ENCODE assay signal across 7 cellular contexts in the genomic region with DNA sequence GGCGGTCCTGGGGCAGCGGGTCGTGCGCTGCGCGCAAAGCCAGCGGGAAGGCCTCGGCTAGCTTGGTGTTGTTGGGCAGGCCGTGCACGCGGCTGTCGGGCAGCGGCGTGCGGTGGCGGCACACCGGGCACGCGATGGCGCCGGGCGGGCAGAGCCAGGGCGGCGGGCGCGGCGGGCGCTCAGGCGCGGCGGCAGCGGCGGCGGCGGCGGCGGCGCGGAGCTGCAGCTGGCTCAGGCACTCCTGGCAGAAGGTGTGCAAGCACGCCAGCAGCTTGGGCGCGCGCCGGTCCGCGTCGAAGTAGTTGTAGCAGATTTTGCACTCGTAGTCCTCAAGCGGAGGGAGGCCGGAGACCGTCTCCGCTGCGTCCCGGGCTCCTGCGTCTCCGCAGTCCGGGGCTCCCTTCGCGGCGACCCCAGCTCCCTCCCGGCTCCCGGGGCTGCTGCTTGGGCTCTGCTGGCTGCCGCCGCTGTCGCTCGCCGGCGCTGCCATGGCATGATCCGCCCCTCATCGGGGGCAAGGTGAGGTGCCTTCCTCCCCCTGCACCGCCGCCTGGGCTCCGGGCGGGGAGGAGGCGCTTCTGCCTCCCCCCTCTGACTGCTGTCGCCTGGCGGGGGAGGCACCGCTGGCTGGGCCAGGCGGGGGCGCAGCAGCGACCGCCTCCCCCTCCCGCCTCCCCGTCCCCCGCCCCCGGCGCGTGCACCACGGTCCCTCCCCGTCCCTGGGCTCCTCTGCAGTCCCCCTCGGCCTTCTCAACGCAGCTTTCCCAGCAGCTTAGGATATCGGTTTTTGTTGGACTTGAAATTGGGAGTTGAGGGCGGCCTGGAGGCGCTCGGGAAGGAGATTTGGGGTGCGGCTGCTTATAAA. TPM values are rescaled to one million over a fixed set of nuclear protein-coding genes. Genes with fewer than 3 reads are reported as not detected.
DNase-seq lines count a peak whose midpoint lies in the region; ATAC-seq, FAIRE-seq and TF ChIP-seq lines count a peak whose summit lies in the region.

No MANE protein-coding gene starts in this region.

- TF ChIP-seq EP300 in neural cell (conservative IDR thresholded peaks at IDR 0.05; ENCODE audit: poor library complexity, severe bottlenecking), result no peak

- no peaks in the 10 kb centered on the region for H3K79me2 ChIP-seq in endothelial cell of umbilical vein (ENCODE audit: control insufficient read depth, insufficient read depth, low read length)
- H3K79me2 ChIP-seq in neural cell (replicated peaks; ENCODE audit: insufficient read depth, low read length), result no peaks in the 10 kb centered on the region

- POLR2A ChIA-PET in endothelial cell of umbilical vein (lab: Charles Lee), result no interaction called here

- FAIRE-seq in endothelial cell of umbilical vein (lab: Jason Lieb, UNC), result no peak

- dilution Hi-C loops in endothelial cell of umbilical vein (cut with MboI; ENCODE audit: extremely low pct_ligation_motif_present, low sequenced_read_pairs), result no loop called here

- ATAC-seq in GM19438 (IDR thresholded peaks at IDR 0.05; ENCODE audit: low read depth, unreplicated experiment), result peak; percentile 36
- ATAC-seq in HG03442 (IDR thresholded peaks at IDR 0.05; ENCODE audit: unreplicated experiment), result peak; percentile 43

- H3K4me2 ChIP-seq in endothelial cell of umbilical vein (ENCODE audit: insufficient read depth, low read length) (peak overlapping the region; percentile 28), neural cell (ENCODE audit: low read length) (no peak overlapping the region)

- TF ChIP-seq CTCF in GM12864 (IDR thresholded peaks at IDR 0.05; ENCODE audit: low read depth, low read length, missing control alignments) (no peak), endothelial cell of umbilical vein (IDR thresholded peaks at IDR 0.05; ENCODE audit: extremely low read depth in 1 of 2, insufficient read depth in 1 of 2, low read depth in 1 of 2, low read length in 2 of 2) (no peak), neural cell (IDR thresholded peaks at IDR 0.05; ENCODE audit: poor library complexity, severe bottlenecking) (no peak)

- BruUV-seq in endothelial cell of umbilical vein (replicated peaks; lab: Mats Ljungman, UMichigan), result no TSS peak

- peak; percentile 24 for TF ChIP-seq RAD21 in neural cell (conservative IDR thresholded peaks at IDR 0.05)

- no peaks in the 10 kb centered on the region for H3K9me2 ChIP-seq in neural cell (ENCODE audit: insufficient read depth, low read length)

- no peaks in the 10 kb centered on the region for H3K36me3 ChIP-seq in endothelial cell of umbilical vein (ENCODE audit: control insufficient read depth in 2 of 2, extremely low read depth in 1 of 2, insufficient read depth in 2 of 2, low read length in 2 of 2)
- H3K36me3 ChIP-seq in neural cell (ENCODE audit: insufficient read depth, low read length), result no peaks in the 10 kb centered on the region

- intact Hi-C loops in endothelial cell of umbilical vein (cut with micrococcal nuclease), result loop anchor here (2.0 kb wide), 3 partner anchors 159 to 337 kb away; a partner anchor contains a TSS

- no peaks in the 10 kb centered on the region for H3F3A ChIP-seq in neural cell (ENCODE audit: insufficient read depth, low read length, poor library complexity, severe bottlenecking)

- H3K4me3 ChIP-seq in GM12864 (ENCODE audit: low read depth, low read length) (peak overlapping the region; percentile 86), endothelial cell of umbilical vein (replicated peaks in 1 of 3; ENCODE audit: insufficient read depth in 1 of 3, low read depth in 1 of 3, low read length in 3 of 3) (peak overlapping the region in 2 of 3 experiments; percentile 15 to 43), neural cell (ENCODE audit: low read length) (peak overlapping the region; percentile 70)

- H3K27me3 ChIP-seq in endothelial cell of umbilical vein (ENCODE audit: control insufficient read depth in 2 of 2, insufficient read depth in 2 of 2, low read length in 2 of 2) (peaks cover 41 to 71% of the 10 kb centered on the region in 2 experiments), neural cell (ENCODE audit: insufficient read depth, low read depth, low read length) (peaks cover 65% of the 10 kb centered on the region)

- H3K4me1 ChIP-seq in endothelial cell of umbilical vein (ENCODE audit: control insufficient read depth, extremely low read depth, insufficient read depth, low read length), result peaks cover 16% of the 10 kb centered on the region

- H3K9me1 ChIP-seq in endothelial cell of umbilical vein (replicated peaks; ENCODE audit: control insufficient read depth, extremely low read depth, insufficient read depth, low read length), result no peaks in the 10 kb centered on the region

- TF ChIP-seq POLR2A in endothelial cell of umbilical vein (IDR thresholded peaks at IDR 0.05; ENCODE audit: low read depth, low read length), result no peak

- no peak for DNase-seq in GM12864 (ENCODE audit: low read depth)
- DNase-seq in RPMI7951 (ENCODE audit: low read depth), result peak; percentile 62
- DNase-seq in endothelial cell of umbilical vein (ENCODE audit: low read depth, low spot score), result no peak
- DNase-seq in NCI-H1048 (lab: John Stamatoyannopoulos, UW), result no peak

- H4K20me1 ChIP-seq in endothelial cell of umbilical vein (replicated peaks; ENCODE audit: control insufficient read depth, extremely low read depth, insufficient read depth, low read length) (no peaks in the 10 kb centered on the region), neural cell (ENCODE audit: insufficient read depth) (no peaks in the 10 kb centered on the region)

- H3K9me3 ChIP-seq in endothelial cell of umbilical vein (replicated peaks; ENCODE audit: control insufficient read depth, insufficient read depth, low read length), result no peaks in the 10 kb centered on the region
- no peaks in the 10 kb centered on the region for H3K9me3 ChIP-seq in neural cell (ENCODE audit: low read length)

- no peak overlapping the region for H3K27ac ChIP-seq in endothelial cell of umbilical vein (ENCODE audit: insufficient read depth, low read depth, low read length)
- H3K27ac ChIP-seq in neural cell (ENCODE audit: low read length), result peak overlapping the region; percentile 62

- H2AFZ ChIP-seq in endothelial cell of umbilical vein (ENCODE audit: low read depth, low read length) (peak overlapping the region; percentile 46), neural cell (ENCODE audit: low read depth, low read length) (no peak overlapping the region)

- no peak overlapping the region for H3K9ac ChIP-seq in endothelial cell of umbilical vein (replicated peaks; ENCODE audit: extremely low read depth, insufficient read depth, low read length)
- peak overlapping the region; percentile 64 for H3K9ac ChIP-seq in neural cell (ENCODE audit: low read length)

- CTCF ChIA-PET in endothelial cell of umbilical vein (lab: Charles Lee), result interaction anchor here (0.7 to 6.1 kb wide), 11 partner anchors 17 to 291 kb away, joined by 3 to 312 read pairs (median 4); no protein-coding TSS in a partner anchor

TF ChIP-seq in endothelial cell of umbilical vein, 7 proteins besides CTCF, POLR2A, EP300 and RAD21:
- TF ChIP-seq EZH2 (IDR thresholded peaks at IDR 0.05; ENCODE audit: borderline replicate concordance, low read depth, low read length, severe bottlenecking) (no peak), GATA2 (IDR thresholded peaks at IDR 0.05; ENCODE audit: insufficient read depth, insufficient read length, low read depth, low read length) (no peak), JUN (IDR thresholded peaks at IDR 0.05; ENCODE audit: borderline replicate concordance, insufficient read depth, insufficient read length, low read depth) (no peak), MYC (IDR thresholded peaks at IDR 0.05; ENCODE audit: low read depth, low read length) (no peak), POLR2AphosphoS5 (IDR thresholded peaks at IDR 0.05; ENCODE audit: insufficient read depth, low read depth, low read length) (no peak), FOS (IDR thresholded peaks at IDR 0.05; ENCODE audit: borderline replicate concordance, insufficient read depth, low read length) (no peak)
- TF ChIP-seq, protein P1, sequence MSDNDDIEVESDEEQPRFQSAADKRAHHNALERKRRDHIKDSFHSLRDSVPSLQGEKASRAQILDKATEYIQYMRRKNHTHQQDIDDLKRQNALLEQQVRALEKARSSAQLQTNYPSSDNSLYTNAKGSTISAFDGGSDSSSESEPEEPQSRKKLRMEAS (IDR thresholded peaks at IDR 0.05; ENCODE audit: insufficient read depth, insufficient read length), result no peak
TF ChIP-seq in endothelial cell of umbilical vein: peak in this region for 0.

TF ChIP-seq in neural cell, 6 proteins besides CTCF, POLR2A, EP300 and RAD21 (continues in another document):
- TF ChIP-seq EZH2 (IDR thresholded peaks at IDR 0.05; ENCODE audit: borderline replicate concordance, insufficient read depth, low read length, poor library complexity, severe bottlenecking) (no peak), POLR2AphosphoS5 (IDR thresholded peaks at IDR 0.05) (peak; percentile 2)

RNA-seq across cellular contexts. Expression of a gene that starts 21.0 kb away (rescaled TPM):
- total RNA-seq in RPMI7951 (2014; rRNA removed; shearing (Covaris generic)), result 31.7 and 35.4 TPM in 2 replicates
- not detected in 2 replicates for total RNA-seq in endothelial cell of umbilical vein
- not detected in 2 replicates for polyA plus RNA-seq in endothelial cell of umbilical vein
- polyA plus RNA-seq in endothelial cell of umbilical vein (2011; cell fraction: cytosol; rRNA removed), result not detected in 2 replicates
- not detected in 2 replicates for polyA plus RNA-seq in endothelial cell of umbilical vein (2011; cell fraction: nucleus; rRNA removed)
- not detected in 2 replicates for polyA plus RNA-seq in endothelial cell of umbilical vein (2012)
- polyA minus RNA-seq in endothelial cell of umbilical vein, result not detected in 2 replicates
- polyA minus RNA-seq in endothelial cell of umbilical vein (2011; cell fraction: cytosol; rRNA and poly(A)+ RNA removed), result not detected
- not detected in 2 replicates for polyA minus RNA-seq in endothelial cell of umbilical vein (2011; cell fraction: nucleus; rRNA and poly(A)+ RNA removed)
- 0.52 TPM in 1 of 2 replicates, not detected in the other for polyA plus RNA-seq in neural cell
- not detected in 2 replicates for polyA minus RNA-seq in neural cell

Comparison
In these comparisons a context has a peak if more than half of its experiments do, and no peak if none do; other contexts are left out.
1. H3K4me3 ChIP-seq: peak in every context shown above with its lines; median percentile 86 in GM12864; 70 in neural cell; 29 in endothelial cell of umbilical vein.
2. RNA of a gene that starts 21.0 kb away (total RNA-seq): 31.7 to 35.4 TPM in RPMI7951; not detected in endothelial cell of umbilical vein; every median in the first group is over 10 times any median in the second.